Comparison of ENCODE assay signal across 35 cellular contexts in genomic region chr6:100862063-100862462, GRCh38. TPM values are rescaled to one million over a fixed set of nuclear protein-coding genes. Genes with fewer than 3 reads are reported as not detected.
A peak's percentile ranks its signal among the peaks of the same experiment; 100 is the strongest.
DNase-seq lines count a peak whose midpoint lies in the region; ATAC-seq, FAIRE-seq and TF ChIP-seq lines count a peak whose summit lies in the region.
"Had no signal": no experiment of that assay in that cellular context is flagged by ENCODE, and none has a peak within 500 bp of the region (broad histone marks: within the 10 kb centered on the region; RNA-seq: fewer than 3 reads in every experiment).

No MANE protein-coding gene starts in this region.

- no peak overlapping the region for H3K18ac ChIP-seq in H1 (ENCODE audit: extremely low read depth, low read length)

- no peak for TF ChIP-seq POLR2A in HepG2 (IDR thresholded peaks at IDR 0.05; ENCODE audit: insufficient read depth in 1 of 2, low read depth in 2 of 2, low read length in 2 of 2)
- TF ChIP-seq POLR2A in right lobe of liver (IDR thresholded peaks at IDR 0.05) = no peak
- no peak for TF ChIP-seq POLR2A in H1 (IDR thresholded peaks at IDR 0.05; ENCODE audit: control extremely low read depth in 1 of 2, low read depth in 2 of 2, low read length in 2 of 2)

- H2AFZ ChIP-seq in HepG2 (ENCODE audit: low read length) (no peak overlapping the region), H1 (ENCODE audit: low read length) (no peak overlapping the region)

- H2BK5ac ChIP-seq in H1 (ENCODE audit: low read depth, low read length) = no peak overlapping the region

- H3K79me1 ChIP-seq in H1 (ENCODE audit: low read depth, low read length) = no peaks in the 10 kb centered on the region; the same call in 1 of the 2 replicates

- H3K56ac ChIP-seq in H1 (replicated peaks; ENCODE audit: insufficient read length, low read depth, low read length) = no peak overlapping the region

- H3K4me1 ChIP-seq in HepG2 (ENCODE audit: insufficient read depth, low read length) (peaks cover 30% of the 10 kb centered on the region), right lobe of liver (no peaks in the 10 kb centered on the region), H1 (replicated peaks in 1 of 4; ENCODE audit: control insufficient read depth in 3 of 4, insufficient read depth in 4 of 4, low read length in 3 of 4) (no peaks in the 10 kb centered on the region)
- H3K4me1 ChIP-seq in CD8-positive, alpha-beta T cell (ENCODE audit: insufficient read depth, low read length) = no peaks in the 10 kb centered on the region
- H3K4me1 ChIP-seq: A549; BE2C; BLaER1; BLaER1 treated with 17β-estradiol and CSF1 and Interleukin-3, amounts not matched to agents 10 nM and 100 nM; Caco-2 had no signal

- H2BK120ac ChIP-seq in H1 (replicated peaks; ENCODE audit: low read depth, low read length) = no peak overlapping the region

- H3K27me3 Mint-ChIP-seq in nephron progenitor cell (ENCODE audit: low read depth, poor library complexity) = no peaks in the 10 kb centered on the region
- no peaks in the 10 kb centered on the region for H3K27me3 Mint-ChIP-seq in CD8-positive, alpha-beta T cell (ENCODE audit: low read depth)
- H3K27me3 Mint-ChIP-seq: B cell; CD4-positive, alpha-beta memory T cell; CD4-positive, alpha-beta T cell; CD4-positive, CD25-positive, alpha-beta regulatory T cell; CD8-positive, alpha-beta memory T cell had no signal

- no peaks in the 10 kb centered on the region for H3K27me3 ChIP-seq in HepG2 (ENCODE audit: control insufficient read depth in 1 of 2, insufficient read depth in 2 of 2, low read length in 2 of 2)
- no peaks in the 10 kb centered on the region for H3K27me3 ChIP-seq in right lobe of liver
- no peaks in the 10 kb centered on the region for H3K27me3 ChIP-seq in H1 (replicated peaks in 1 of 4; ENCODE audit: control insufficient read depth in 3 of 4, extremely low read depth in 1 of 4, insufficient read depth in 3 of 4, low read length in 3 of 4)
- no peaks in the 10 kb centered on the region for H3K27me3 ChIP-seq in CD8-positive, alpha-beta T cell (ENCODE audit: insufficient read depth, low read length)
- H3K27me3 ChIP-seq: BE2C; BLaER1; BLaER1 treated with 17β-estradiol and CSF1 and Interleukin-3, amounts not matched to agents 10 nM and 100 nM had no signal

- no peak overlapping the region for H3K4ac ChIP-seq in H1 (replicated peaks; ENCODE audit: insufficient read length, low read depth, low read length)

- TF ChIP-seq CTCF in HepG2 (CRISPR knock-in tag; IDR thresholded peaks at IDR 0.05) (no peak), right lobe of liver (IDR thresholded peaks at IDR 0.05) (no peak), H1 (IDR thresholded peaks at IDR 0.05; ENCODE audit: control extremely low read depth in 1 of 3, insufficient read depth in 1 of 3, low read depth in 1 of 3, low read length in 3 of 3) (no peak), nephron progenitor cell (IDR thresholded peaks at IDR 0.05) (no peak)
- TF ChIP-seq CTCF in CD8-positive, alpha-beta T cell (IDR thresholded peaks at IDR 0.05) = no peak

- H3K27ac ChIP-seq in HepG2 (ENCODE audit: extremely low read length, insufficient read depth, low read length) (peak overlapping the region; percentile 40), right lobe of liver (no peak overlapping the region), H1 (ENCODE audit: low read depth, low read length) (no peak overlapping the region)
- no peak overlapping the region for H3K27ac ChIP-seq in CD8-positive, alpha-beta T cell (ENCODE audit: low read depth, low read length)
- H3K27ac ChIP-seq: 22Rv1; A549; BLaER1; BLaER1 treated with 17β-estradiol and CSF1 and Interleukin-3, amounts not matched to agents 10 nM and 100 nM; C4-2B had no signal

- H3K23ac ChIP-seq in H1 (ENCODE audit: insufficient read length) = no peak overlapping the region

- no peaks in the 10 kb centered on the region for H3K9me3 ChIP-seq in HepG2 (ENCODE audit: low read length)
- H3K9me3 ChIP-seq in right lobe of liver = no peaks in the 10 kb centered on the region
- no peaks in the 10 kb centered on the region for H3K9me3 ChIP-seq in H1 (ENCODE audit: insufficient read depth in 2 of 2, low read depth in 1 of 2, low read length in 1 of 2)
- no peaks in the 10 kb centered on the region for H3K9me3 ChIP-seq in CD8-positive, alpha-beta T cell (ENCODE audit: low read length)
- H3K9me3 ChIP-seq: BE2C, Caco-2 had no signal

- in situ Hi-C loops in HepG2 (cut with HindIII; ENCODE audit: extremely low pct_ligation_motif_present, low pct_unique_long_range_greater_than_20kb) = no loop called here

- H3K27ac Mint-ChIP-seq in nephron progenitor cell = no peak overlapping the region
- no peak overlapping the region for H3K27ac Mint-ChIP-seq in CD8-positive, alpha-beta T cell
- H3K27ac Mint-ChIP-seq: B cell; CD4-positive, alpha-beta T cell; CD4-positive, CD25-positive, alpha-beta regulatory T cell; CD8-positive, alpha-beta memory T cell had no signal

- H3K4me3 Mint-ChIP-seq in nephron progenitor cell = no peak overlapping the region
- H3K4me3 Mint-ChIP-seq in CD8-positive, alpha-beta T cell = no peak overlapping the region
- H3K4me3 Mint-ChIP-seq: B cell; CD14-positive monocyte; CD4-positive, alpha-beta memory T cell; CD4-positive, alpha-beta T cell; CD4-positive, CD25-positive, alpha-beta regulatory T cell; CD8-positive, alpha-beta memory T cell had no signal

- H3K36me3 ChIP-seq in HepG2 (replicated peaks in 1 of 2; ENCODE audit: control insufficient read depth in 1 of 2, insufficient read depth in 2 of 2, low read length in 2 of 2) (peaks cover 0 to 22% of the 10 kb centered on the region in 2 experiments; a peak in 4 of 5 replicates), right lobe of liver (peaks cover 0 to 18% (median 5%) of the 10 kb centered on the region in 4 donors), H1 (ENCODE audit: control insufficient read depth in 2 of 4, insufficient read depth in 4 of 4, low read length in 3 of 4) (peaks cover 3 to 35% (median 12%) of the 10 kb centered on the region in 4 experiments; a peak in 6 of 8 replicates)
- peaks cover 12% of the 10 kb centered on the region for H3K36me3 ChIP-seq in CD8-positive, alpha-beta T cell (ENCODE audit: insufficient read depth, low read length)

- H3K4me3 ChIP-seq in HepG2 (replicated peaks in 1 of 3; ENCODE audit: insufficient read depth in 1 of 3, low read depth in 2 of 3, low read length in 3 of 3) (no peak overlapping the region), right lobe of liver (no peak overlapping the region), H1 (ENCODE audit: extremely low read depth in 1 of 4, insufficient read depth in 2 of 4, low read depth in 3 of 4, low read length in 4 of 4) (no peak overlapping the region)
- no peak overlapping the region for H3K4me3 ChIP-seq in CD8-positive, alpha-beta T cell (ENCODE audit: low read depth, low read length)
- H3K4me3 ChIP-seq: A549; BLaER1; BLaER1 treated with 17β-estradiol and CSF1 and Interleukin-3, amounts not matched to agents 10 nM and 100 nM had no signal

- H3K4me2 ChIP-seq in HepG2 (ENCODE audit: low read depth, low read length) (peak overlapping the region; percentile 28), H1 (ENCODE audit: insufficient read depth in 1 of 2, low read depth in 2 of 2, low read length in 2 of 2) (no peak overlapping the region)
- H3K4me2 ChIP-seq: A549; BLaER1; BLaER1 treated with 17β-estradiol and CSF1 and Interleukin-3, amounts not matched to agents 10 nM and 100 nM had no signal

- FAIRE-seq in HepG2 (lab: Jason Lieb, UNC) = no peak
- FAIRE-seq in A204.1 (lab: Jason Lieb, UNC) = peak; percentile 21
- peak; percentile 36 for FAIRE-seq in H1 (lab: Jason Lieb, UNC)
- FAIRE-seq: A549, D721Med had no signal

- peaks cover 61% of the 10 kb centered on the region for H3K36me3 Mint-ChIP-seq in nephron progenitor cell (ENCODE audit: low read depth)
- H3K36me3 Mint-ChIP-seq in CD8-positive, alpha-beta T cell = peaks cover 77% of the 10 kb centered on the region

- H4K8ac ChIP-seq in H1 (ENCODE audit: extremely low read depth, insufficient read depth, low read length) = no peak overlapping the region

- no peak overlapping the region for H2BK12ac ChIP-seq in H1 (ENCODE audit: low read depth, low read length)

- peak; percentile 71 for ATAC-seq in HepG2
- no peak for ATAC-seq in right lobe of liver
- peak; percentile 40 for ATAC-seq in left colon
- ATAC-seq in HG02973 (IDR thresholded peaks at IDR 0.05; ENCODE audit: unreplicated experiment) = no peak
- ATAC-seq in CD8-positive, alpha-beta T cell = no peak
- ATAC-seq: A549 had no signal

- DNase-seq in HepG2 (ENCODE audit: low spot score) (peak; percentile 84), right lobe of liver (no peak), H1 (ENCODE audit: low read depth in 1 of 2, low spot score in 2 of 2) (no peak), left colon (no peak), nephron progenitor cell (no peak)
- no peak for DNase-seq in CD8-positive, alpha-beta T cell
- DNase-seq: 8988T; ACHN; AML-193; BE2C; C1 segment of cervical spinal cord; Caco-2; Calu3; CD4-positive, alpha-beta memory T cell; CD4-positive, alpha-beta T cell; CD4-positive, CD25-positive, alpha-beta regulatory T cell; CD8-positive, alpha-beta memory T cell; COR-L47; DMS 273 treated with DMSO at 0.1 percent for 48 hours; DMS153; DMS53; DMS79; DMS79 treated with DMSO at 0.1 percent for 48 hours; DND-41; EL had no signal

- H2BK15ac ChIP-seq in H1 (ENCODE audit: low read length) = no peak overlapping the region

- POLR2A ChIA-PET in HepG2 (lab: Yijun Ruan, JAX) (no interaction called here), H1 (lab: Charles Lee; ENCODE audit: partially characterized antibody) (no interaction called here)
- POLR2A ChIA-PET in CD8-positive, alpha-beta T cell (lab: Charles Lee) = no interaction called here

- H2AK5ac ChIP-seq in H1 (ENCODE audit: low read depth, low read length) = no peak overlapping the region

- H3K14ac ChIP-seq in H1 (ENCODE audit: insufficient read length) = no peak overlapping the region

- H3K4me1 Mint-ChIP-seq in nephron progenitor cell = no peaks in the 10 kb centered on the region
- H3K4me1 Mint-ChIP-seq in CD8-positive, alpha-beta T cell (ENCODE audit: low read depth) = no peaks in the 10 kb centered on the region
- H3K4me1 Mint-ChIP-seq: B cell had no signal

- no peak overlapping the region for H2BK20ac ChIP-seq in H1 (ENCODE audit: low read length)

- TF ChIP-seq RAD21 in HepG2 (CRISPR knock-in tag; IDR thresholded peaks at IDR 0.05) (no peak), H1 (IDR thresholded peaks at IDR 0.05 in 1 of 2, conservative IDR thresholded peaks at IDR 0.05 in 1 of 2; ENCODE audit: low read depth in 2 of 2, low read length in 2 of 2) (no peak)

- no peaks in the 10 kb centered on the region for H3K79me2 ChIP-seq in HepG2 (ENCODE audit: insufficient read depth, low read length)
- no peaks in the 10 kb centered on the region for H3K79me2 ChIP-seq in H1 (ENCODE audit: control insufficient read depth in 1 of 2, insufficient read depth in 2 of 2, low read length in 2 of 2)

- TF ChIP-seq EP300 in HepG2 (IDR thresholded peaks at IDR 0.05; ENCODE audit: low read depth in 2 of 2, low read length in 2 of 2) = 0 out of 4 replicates have a peak, but pooled peaks of 1 of the 2 experiments have one; percentile 41
- TF ChIP-seq EP300 in HepG2 (CRISPR knock-in tag; IDR thresholded peaks at IDR 0.05; ENCODE audit: borderline replicate concordance) = no peak; the same call in 1 of the 2 replicates
- TF ChIP-seq EP300 in H1 (IDR thresholded peaks at IDR 0.05; ENCODE audit: borderline replicate concordance in 1 of 2, low read depth in 2 of 2, low read length in 2 of 2) = no peak

- no peak overlapping the region for H4K91ac ChIP-seq in H1 (replicated peaks; ENCODE audit: insufficient read length, low read length)

- H4K20me1 ChIP-seq in HepG2 (ENCODE audit: insufficient read depth, low read length) (no peaks in the 10 kb centered on the region), H1 (replicated peaks in 1 of 2; ENCODE audit: control insufficient read depth in 1 of 2, insufficient read depth in 2 of 2, low read length in 2 of 2) (peaks cover 0 to 3% of the 10 kb centered on the region in 2 experiments)
- H4K20me1 ChIP-seq: BLaER1 had no signal

- 34% methylated on average over 2 of the region's 2 CpGs for WGBS in HepG2 (ENCODE audit: low lambda C conversion rate)
- WGBS in right lobe of liver (ENCODE audit: insufficient coverage, low coverage, low lambda C conversion rate, missing lambda C conversion rate) = 90% methylated on average over 2 of the region's 2 CpGs
- WGBS in H1 (ENCODE audit: extremely low coverage in 1 of 2, insufficient coverage in 1 of 2, insufficient read length in 1 of 2, insufficient replicate concordance in 2 of 2, low coverage in 1 of 2, low lambda C conversion rate in 2 of 2, missing lambda C conversion rate in 1 of 2), 2 experiments = 92% methylated on average over 2 of the region's 2 CpGs; no CpG with 5 or more reads in 1 of the 2 experiments

- no peak overlapping the region for H4K5ac ChIP-seq in H1 (ENCODE audit: insufficient read length, low read depth, low read length)

- no peaks in the 10 kb centered on the region; the same call in 1 of the 2 replicates for H3K23me2 ChIP-seq in H1 (ENCODE audit: low read depth, low read length)

- CTCF ChIA-PET in HepG2 (lab: Yijun Ruan, JAX; ENCODE audit: low intra/inter-chr PET ratio, low total read pairs) = no interaction called here
- CTCF ChIA-PET in H1 (lab: Charles Lee; ENCODE audit: partially characterized antibody) = no interaction called here
- CTCF ChIA-PET in CD8-positive, alpha-beta T cell (lab: Charles Lee) = no interaction called here

- no peaks in the 10 kb centered on the region for H3K9me3 Mint-ChIP-seq in nephron progenitor cell
- H3K9me3 Mint-ChIP-seq in CD8-positive, alpha-beta T cell = peaks cover 3% of the 10 kb centered on the region

- intact Hi-C loops in HepG2 (cut with micrococcal nuclease; ENCODE audit: unreplicated experiment) (loop anchor here (2.0 to 5.0 kb wide), 2 partner anchors 19 to 250 kb away; partner anchors contain the start of gene ASCC3), right lobe of liver (cut with DNase I) (no loop called here), left colon (cut with DNase I, micrococcal nuclease) (no loop called here)
- intact Hi-C loops in CD8-positive, alpha-beta T cell (cut with DNase I, micrococcal nuclease) = no loop called here

- H3K9ac ChIP-seq in HepG2 (ENCODE audit: insufficient read depth, low read depth, low read length) (no peak overlapping the region), H1 (replicated peaks in 1 of 4; ENCODE audit: extremely low read depth in 1 of 4, low read depth in 3 of 4, low read length in 3 of 4) (no peak overlapping the region)
- H3K9ac ChIP-seq: BLaER1; BLaER1 treated with 17β-estradiol and CSF1 and Interleukin-3, amounts not matched to agents 10 nM and 100 nM had no signal

- BruUV-seq in HepG2 (replicated peaks; lab: Mats Ljungman, UMichigan) = no TSS peak

RNA-seq across cellular contexts. Expression of gene ASCC3, which starts 19.1 kb away (rescaled TPM):
- total RNA-seq in HepG2 (2016; rRNA removed; fragmentation: Illumina TruSeq; extraction: Trizol) = 55.7 and 84.7 TPM in 2 replicates
- 22.3 and 25.0 TPM in 2 replicates for total RNA-seq in HepG2 (2016; cell fraction: cytosol; rRNA removed; fragmentation: Illumina TruSeq; extraction: Trizol; ENCODE audit: low read depth)
- total RNA-seq in HepG2 (2016; cell fraction: insoluble cytoplasmic fraction; rRNA removed; fragmentation: Illumina TruSeq; extraction: Trizol) = 54.6 and 79.1 TPM in 2 replicates
- 20.1 and 23.8 TPM in 2 replicates for total RNA-seq in HepG2 (2016; cell fraction: membrane; rRNA removed; fragmentation: Illumina TruSeq; extraction: Trizol)
- 106 and 107 TPM in 2 replicates for total RNA-seq in HepG2 (2016; cell fraction: nucleus; rRNA removed; fragmentation: Illumina TruSeq; extraction: Trizol)
- polyA plus RNA-seq in HepG2 (2011; rRNA removed) = 16.4 and 23.1 TPM in 2 replicates
- 9.1 and 13.4 TPM in 2 replicates for polyA plus RNA-seq in HepG2 (2011; cell fraction: cytosol; rRNA removed)
- polyA plus RNA-seq in HepG2 (2011; cell fraction: nucleus; rRNA removed) = 9.7 and 11.5 TPM in 2 replicates
- 14.9 and 16.5 TPM in 2 replicates for polyA plus RNA-seq in HepG2 (2012)
- polyA plus RNA-seq in HepG2 (2016; cell fraction: cytosol; fragmentation: Illumina TruSeq; extraction: Trizol; ENCODE audit: low read depth) = 3.5 and 3.9 TPM in 2 replicates
- 60.9 and 64.9 TPM in 2 replicates for polyA plus RNA-seq in HepG2 (2016; cell fraction: insoluble cytoplasmic fraction; fragmentation: Illumina TruSeq; extraction: Trizol; ENCODE audit: low read depth)
- polyA plus RNA-seq in HepG2 (2016; cell fraction: membrane; fragmentation: Illumina TruSeq; extraction: Trizol; ENCODE audit: low read depth) = 7.1 and 7.4 TPM in 2 replicates
- 41.0 and 45.0 TPM in 2 replicates for polyA plus RNA-seq in HepG2 (2016; cell fraction: nucleus; fragmentation: Illumina TruSeq; extraction: Trizol; ENCODE audit: insufficient read depth, low read depth)
- polyA minus RNA-seq in HepG2 (2011; rRNA and poly(A)+ RNA removed; ENCODE audit: low replicate concordance) = 25.6 and 52.0 TPM in 2 replicates
- 26.9 and 33.2 TPM in 2 replicates for polyA minus RNA-seq in HepG2 (2011; cell fraction: cytosol; rRNA and poly(A)+ RNA removed)
- 143 and 165 TPM in 2 replicates for polyA minus RNA-seq in HepG2 (2011; cell fraction: nucleus; rRNA and poly(A)+ RNA removed)
- total RNA-seq in right lobe of liver = 10 to 100 TPM; 17.0 to 28.2 (median 24.9) TPM
- total RNA-seq in H1 (2021; fragmentation: NEBNext Ultra II Directional; extraction: Animal tissue kit (Norgen Biotek cat#: 25700)) = 73.0 and 77.8 TPM in 2 replicates
- polyA plus RNA-seq in H1 (2011; rRNA removed) = 15.5 and 37.5 TPM in 2 replicates
- polyA plus RNA-seq in H1 (2011; cell fraction: cytosol; rRNA removed) = 27.9 TPM
- 25.4 TPM for polyA plus RNA-seq in H1 (2011; cell fraction: nucleus; rRNA removed)
- polyA plus RNA-seq in H1 (2012, experiment 1 of 2) = 34.9 to 48.2 TPM (median 38.3 TPM) in 4 replicates
- 2.0 TPM for polyA plus RNA-seq in H1 (2012, experiment 2 of 2)
- polyA plus RNA-seq in H1 (2013, experiment 1 of 2) = 30.2 TPM
- 28.4 TPM for polyA plus RNA-seq in H1 (2013, experiment 2 of 2)
- 95.7 and 133 TPM in 2 replicates for polyA minus RNA-seq in H1 (2011; rRNA and poly(A)+ RNA removed)
- polyA minus RNA-seq in H1 (2011; cell fraction: cytosol; rRNA and poly(A)+ RNA removed) = 50.1 TPM
- 148 TPM for polyA minus RNA-seq in H1 (2011; cell fraction: nucleus; rRNA and poly(A)+ RNA removed)
- total RNA-seq in left colon = 10 to 100 TPM; 28.6 to 37.2 TPM
- 10 to 100 TPM; 30.0 to 30.5 TPM for total RNA-seq in CD8-positive, alpha-beta T cell

Comparison
In these comparisons a context has a peak if more than half of its experiments do, and no peak if none do; other contexts are left out.
1. ATAC-seq: peak in HepG2 (single experiment) and left colon (single experiment); none in right lobe of liver (0 of 4), HG02973 (single experiment) and CD8-positive, alpha-beta T cell (single experiment).
2. Of the 41 proteins assayed by ChIP-seq in both HepG2 and H1: peak only in HepG2: ASH2L and CEBPB; only in H1: none; in both: none; in neither: 38; mixed calls (peak in some experiments, not most) for 1.